In genomic region chr7:35184961-35185360, GRCh38 we compare ENCODE assay signal across 7 cellular contexts.
DNase-seq lines count a peak whose midpoint lies in the region; ATAC-seq and TF ChIP-seq lines count a peak whose summit lies in the region.
"Not testable (repeated sequence)": the region's sequence is repeated elsewhere in the genome, so short reads cannot be mapped to it uniquely, and the experiment has no call there.

No MANE protein-coding gene starts in this region.

- H3K9ac ChIP-seq in SK-N-SH: peak overlapping the region; percentile 73
- peak overlapping the region; percentile 21 for H3K9ac ChIP-seq in mesendoderm (ENCODE audit: low read length)

- not testable (repeated sequence) for H2AFZ ChIP-seq in GM23338
- H2AFZ ChIP-seq in SK-N-SH (ENCODE audit: low read depth): peak overlapping the region; percentile 99

- H3K18ac ChIP-seq in mesendoderm (ENCODE audit: low read length): not testable (repeated sequence)

- H3K36me3 Mint-ChIP-seq in GM23338 (ENCODE audit: low read depth); chondrocyte (ENCODE audit: low read depth); progenitor cell of endocrine pancreas (ENCODE audit: insufficient read depth): not testable (repeated sequence)

- H3K9me2 ChIP-seq in GM23338 (ENCODE audit: insufficient read depth); SK-N-SH: not testable (repeated sequence)

- H3F3A ChIP-seq in GM23338 (replicated peaks; ENCODE audit: low read depth): not testable (repeated sequence)
- peaks cover 21% of the 10 kb centered on the region for H3F3A ChIP-seq in SK-N-SH (replicated peaks; ENCODE audit: insufficient read depth)

- not testable (repeated sequence) for TF ChIP-seq POLR2A in heart left ventricle (IDR thresholded peaks at IDR 0.05)

- not testable (repeated sequence) for H3K27ac Mint-ChIP-seq in GM23338, progenitor cell of endocrine pancreas
- H3K27ac Mint-ChIP-seq in chondrocyte (ENCODE audit: unreplicated experiment): peak overlapping the region; percentile 5

- not testable (repeated sequence) for H3K4me3 ChIP-seq in GM23338; mesendoderm (ENCODE audit: low read length)
- peak overlapping the region; percentile 59 to 90; a peak in 3 of 4 replicates for H3K4me3 ChIP-seq in SK-N-SH (ENCODE audit: low read depth in 2 of 2, low read length in 1 of 2)
- H3K4me3 ChIP-seq in heart left ventricle: peak overlapping the region; percentile 32 to 74 (median 56)

- H3K23ac ChIP-seq in mesendoderm (ENCODE audit: low read length): not testable (repeated sequence)

- H3K27me3 Mint-ChIP-seq in GM23338 (ENCODE audit: insufficient read depth, low read depth, poor library complexity) (peaks cover 36% of the 10 kb centered on the region), chondrocyte (ENCODE audit: low read depth) (peaks cover 25% of the 10 kb centered on the region), progenitor cell of endocrine pancreas (peaks cover 43% of the 10 kb centered on the region)

- not testable (repeated sequence) for H4K8ac ChIP-seq in mesendoderm (ENCODE audit: low read depth, low read length)

- POLR2A ChIA-PET in SK-N-SH (lab: Yijun Ruan, JAX): not testable (repeated sequence)

- not testable (repeated sequence) for H3K56ac ChIP-seq in mesendoderm (ENCODE audit: low read length)

- intact Hi-C loops in heart left ventricle (cut with DNase I): loop anchor here in 3 of 10 donors (5.0 kb wide), 1 partner anchor 352 kb away; no protein-coding TSS in a partner anchor

- H3K9me3 ChIP-seq in SK-N-SH, heart left ventricle: not testable (repeated sequence)

- H2BK15ac ChIP-seq in mesendoderm (replicated peaks; ENCODE audit: low read depth): not testable (repeated sequence)

- not testable (repeated sequence) for H2AK5ac ChIP-seq in mesendoderm (ENCODE audit: low read length)

- not testable (repeated sequence) for H3K4me1 ChIP-seq in GM23338 (ENCODE audit: insufficient read depth); SK-N-SH (ENCODE audit: control insufficient read depth in 1 of 2, insufficient read depth in 2 of 2, low read depth in 1 of 2, low read length in 1 of 2); heart left ventricle; mesendoderm (ENCODE audit: control insufficient read depth, low read depth, low read length)

- H2BK5ac ChIP-seq in mesendoderm (ENCODE audit: low read length): not testable (repeated sequence)

- not testable (repeated sequence) for H3K27ac ChIP-seq in GM23338 (ENCODE audit: low read depth); SK-N-SH (ENCODE audit: low read depth in 2 of 2, low read length in 1 of 2); mesendoderm (ENCODE audit: low read depth, low read length)
- peak overlapping the region; percentile 35 to 95 (median 82) for H3K27ac ChIP-seq in heart left ventricle

- H3K4me1 Mint-ChIP-seq in GM23338; progenitor cell of endocrine pancreas (ENCODE audit: low read depth): not testable (repeated sequence)
- H3K4me1 Mint-ChIP-seq in chondrocyte (ENCODE audit: low read depth): peaks cover 18% of the 10 kb centered on the region

- TF ChIP-seq CTCF in GM23338 (conservative IDR thresholded peaks at IDR 0.05; ENCODE audit: low read depth in 2 of 2); SK-N-SH (IDR thresholded peaks at IDR 0.05); chondrocyte (IDR thresholded peaks at IDR 0.05); heart left ventricle (IDR thresholded peaks at IDR 0.05); progenitor cell of endocrine pancreas (IDR thresholded peaks at IDR 0.05; ENCODE audit: unreplicated experiment): not testable (repeated sequence)

- H4K20me1 ChIP-seq in GM23338 (replicated peaks; ENCODE audit: insufficient read depth); SK-N-SH (ENCODE audit: insufficient read depth): not testable (repeated sequence)

- TF ChIP-seq RAD21 in SK-N-SH (IDR thresholded peaks at IDR 0.05; ENCODE audit: low read length): not testable (repeated sequence)

- 69% methylated on average over 5 of the region's 5 CpGs for WGBS in SK-N-SH (ENCODE audit: low lambda C conversion rate)
- WGBS in heart left ventricle, 4 donors: 17 to 38% (median 23%) methylated on average over 5 of the region's 5 CpGs
- WGBS in mesendoderm (ENCODE audit: extremely low coverage, insufficient coverage, low lambda C conversion rate): no CpG with 5 or more reads among the region's 5 CpGs

- H3K79me2 ChIP-seq in GM23338 (replicated peaks; ENCODE audit: insufficient read depth); mesendoderm (ENCODE audit: control insufficient read depth, insufficient read depth, low read length): not testable (repeated sequence)
- H3K79me2 ChIP-seq in SK-N-SH (ENCODE audit: insufficient read depth): peaks cover 14% of the 10 kb centered on the region; the same call in 1 of the 2 replicates

- H3K4me3 Mint-ChIP-seq in GM23338: peak overlapping the region; percentile 70
- H3K4me3 Mint-ChIP-seq in chondrocyte (ENCODE audit: unreplicated experiment): peak overlapping the region; percentile 89
- H3K4me3 Mint-ChIP-seq in progenitor cell of endocrine pancreas (ENCODE audit: low read depth): peak overlapping the region; percentile 74

- H3K4ac ChIP-seq in mesendoderm (ENCODE audit: low read depth, low read length): not testable (repeated sequence)

- CTCF ChIA-PET in SK-N-SH (lab: Yijun Ruan, JAX): interaction anchor here (1.5 to 2.3 kb wide), 3 partner anchors 336 to 440 kb away, joined by 3 to 19 read pairs (median 12); no protein-coding TSS in a partner anchor

- H3K79me1 ChIP-seq in mesendoderm (ENCODE audit: low read length): not testable (repeated sequence)

- H4K5ac ChIP-seq in mesendoderm (ENCODE audit: low read length): not testable (repeated sequence)

- not testable (repeated sequence) for H2BK120ac ChIP-seq in mesendoderm (ENCODE audit: low read depth, low read length)

- H3K9me3 Mint-ChIP-seq in GM23338; chondrocyte (ENCODE audit: low read depth); progenitor cell of endocrine pancreas (ENCODE audit: low read depth): not testable (repeated sequence)

- not testable (repeated sequence) for H3K36me3 ChIP-seq in GM23338 (ENCODE audit: insufficient read depth); SK-N-SH (replicated peaks in 1 of 2; ENCODE audit: control insufficient read depth in 1 of 2, insufficient read depth in 2 of 2, low read length in 1 of 2); heart left ventricle; mesendoderm (ENCODE audit: control insufficient read depth, insufficient read depth, low read length)

- H3K27me3 ChIP-seq in GM23338 (ENCODE audit: insufficient read depth) (peaks cover 55% of the 10 kb centered on the region), heart left ventricle (peaks cover 0 to 16% (median 0%) of the 10 kb centered on the region in 9 donors)
- not testable (repeated sequence) for H3K27me3 ChIP-seq in SK-N-SH (ENCODE audit: insufficient read depth); mesendoderm (ENCODE audit: insufficient read depth, low read length, poor library complexity)

- not testable (repeated sequence) for ATAC-seq in GM23338, heart left ventricle

- not testable (repeated sequence) for DNase-seq in GM23338 (ENCODE audit: low spot score); SK-N-SH; chondrocyte (ENCODE audit: low spot score); mesendoderm; progenitor cell of endocrine pancreas (ENCODE audit: low spot score, unreplicated experiment)
- peak; percentile 21 for DNase-seq in NCI-H1092 treated with DMSO at 0.1 percent for 48 hours (lab: John Stamatoyannopoulos, UW)
- peak; percentile 23 to 53 (median 47) for DNase-seq in heart left ventricle

- TF ChIP-seq EP300 in SK-N-SH (IDR thresholded peaks at IDR 0.05; ENCODE audit: borderline replicate concordance in 1 of 2, low read depth in 1 of 2, low read length in 1 of 2): not testable (repeated sequence)

- not testable (repeated sequence) for H3K4me2 ChIP-seq in GM23338; mesendoderm (ENCODE audit: low read length)
- peak overlapping the region; percentile 95 for H3K4me2 ChIP-seq in SK-N-SH
